ENCODE assay signal across 8 cellular contexts in genomic region chr20:58891076-58891685, GRCh38. TPM values are rescaled to one million over a fixed set of nuclear protein-coding genes. Genes with fewer than 3 reads are reported as not detected.
DNase-seq lines count a peak whose midpoint lies in the region; ATAC-seq and TF ChIP-seq lines count a peak whose summit lies in the region.

No MANE protein-coding gene starts in this region.

- ATAC-seq in HG03432 (IDR thresholded peaks at IDR 0.05; ENCODE audit: unreplicated experiment), result peak; percentile 28

- WGBS in ovary, 3 donors, result 0 to 1% (median 0%) methylated on average over 1 to 94 of the region's 99 CpGs

- intact Hi-C loops in activated naive CD4-positive, alpha-beta T cell treated with anti-CD3 and anti-CD28 coated beads for 36 hours (cut with micrococcal nuclease), result loop anchor here (5.0 kb wide), 1 partner anchor 504 kb away; the partner anchor contains the start of gene VAPB
- intact Hi-C loops in head of caudate nucleus (cut with DNase I) (loop anchor here (5.0 kb wide), 1 partner anchor 151 kb away; the partner anchor contains the start of gene PRELID3B), ovary (cut with DNase I) (loop anchor here in 2 of 4 donors (5.0 to 10.0 kb wide), 4 partner anchors 91 to 151 kb away; partner anchors contain the start of genes ATP5F1E (in 1 of the 2), CTSZ (in 1 of the 2), NELFCD (in 1 of the 2) and PRELID3B (in 1 of the 2))

- H3K9me3 ChIP-seq in ovary, result no peaks in the 10 kb centered on the region

- TF ChIP-seq CTCF in ovary (IDR thresholded peaks at IDR 0.05) (no peak), type B pancreatic cell (conservative IDR thresholded peaks at IDR 0.05) (no peak)

- peak overlapping the region; percentile 96 to 98 for H3K27ac ChIP-seq in ovary

- TF ChIP-seq EP300 in ovary (IDR thresholded peaks at IDR 0.05), result no peak

- no peak overlapping the region for H3K27ac Mint-ChIP-seq in activated naive CD4-positive, alpha-beta T cell treated with anti-CD3 and anti-CD28 coated beads for 36 hours
- peak overlapping the region; percentile 94 for H3K27ac Mint-ChIP-seq in type B pancreatic cell

- H3K27me3 Mint-ChIP-seq in activated naive CD4-positive, alpha-beta T cell treated with anti-CD3 and anti-CD28 coated beads for 36 hours (ENCODE audit: low read depth), result no peaks in the 10 kb centered on the region
- H3K27me3 Mint-ChIP-seq in type B pancreatic cell, result no peaks in the 10 kb centered on the region

- no peaks in the 10 kb centered on the region for H3K27me3 ChIP-seq in ovary

- H3K36me3 ChIP-seq in ovary, result no peaks in the 10 kb centered on the region

- peaks cover 45% of the 10 kb centered on the region for H3K4me1 Mint-ChIP-seq in activated naive CD4-positive, alpha-beta T cell treated with anti-CD3 and anti-CD28 coated beads for 36 hours (ENCODE audit: low read depth)
- H3K4me1 Mint-ChIP-seq in type B pancreatic cell (ENCODE audit: unreplicated experiment), result peaks cover 38% of the 10 kb centered on the region

- peak overlapping the region; percentile 83 for H3K4me3 ChIP-seq in ovary

- H3K4me3 Mint-ChIP-seq in activated naive CD4-positive, alpha-beta T cell treated with anti-CD3 and anti-CD28 coated beads for 36 hours, result peak overlapping the region; percentile 75
- peak overlapping the region; percentile 79 for H3K4me3 Mint-ChIP-seq in type B pancreatic cell

- H3K36me3 Mint-ChIP-seq in activated naive CD4-positive, alpha-beta T cell treated with anti-CD3 and anti-CD28 coated beads for 36 hours (ENCODE audit: low read depth), result peaks cover 20% of the 10 kb centered on the region
- peaks cover 19% of the 10 kb centered on the region for H3K36me3 Mint-ChIP-seq in type B pancreatic cell

- H3K4me1 ChIP-seq in ovary (ENCODE audit: insufficient read depth), result peaks cover 7% of the 10 kb centered on the region

- peak; percentile 54 for TF ChIP-seq POLR2A in Raji (IDR thresholded peaks at IDR 0.05; ENCODE audit: insufficient read depth, low read depth, low read length)
- TF ChIP-seq POLR2A in ovary (IDR thresholded peaks at IDR 0.05), result peak; percentile 72

- DNase-seq in NCI-H345 (lab: John Stamatoyannopoulos, UW) (peak; percentile 89), NCI-H345 treated with DMSO at 0.1 percent for 48 hours (lab: John Stamatoyannopoulos, UW; ENCODE audit: unreplicated experiment) (no peak), head of caudate nucleus (peak in 39 of 42 donors; percentile 32 to 84 (median 67)), ovary (peak in 4 of 5 donors; percentile 82 to 87 (median 86)), type B pancreatic cell (ENCODE audit: extremely low spot score, unreplicated experiment) (peak; percentile 82)
- DNase-seq in activated naive CD4-positive, alpha-beta T cell treated with anti-CD3 and anti-CD28 coated beads for 36 hours, result peak; percentile 70

- no peaks in the 10 kb centered on the region for H3K9me3 Mint-ChIP-seq in activated naive CD4-positive, alpha-beta T cell treated with anti-CD3 and anti-CD28 coated beads for 36 hours
- no peaks in the 10 kb centered on the region for H3K9me3 Mint-ChIP-seq in type B pancreatic cell

- CTCF ChIA-PET in activated naive CD4-positive, alpha-beta T cell treated with anti-CD3 and anti-CD28 coated beads for 36 hours (lab: Charles Lee), result interaction anchor here (0.5 kb wide), 1 partner anchor 127 kb away, joined by 3 read pairs; no protein-coding TSS in a partner anchor

RNA-seq across cellular contexts. Expression of gene GNAS, which starts 38.7 kb away (rescaled TPM):
- total RNA-seq in activated naive CD4-positive, alpha-beta T cell treated with anti-CD3 and anti-CD28 coated beads for 36 hours, result 100 to 1,000 TPM; 770 to 802 TPM
- total RNA-seq in ovary (100 to 1,000 TPM; 330 to 852 (median 669) TPM), type B pancreatic cell (ENCODE audit: low replicate concordance) (1,005 and 1,406 TPM in 2 replicates)
- polyA plus RNA-seq in ovary, result 1,000 to 10,000 TPM in 1 of 2 donors, 100 to 1,000 TPM in 1; 731 to 1,311 TPM

RNA-seq across cellular contexts. Expression of gene GNAS-AS1, which starts 40.5 kb away (rescaled TPM):
- 1 to 10 TPM; 1.6 to 1.9 TPM for total RNA-seq in activated naive CD4-positive, alpha-beta T cell treated with anti-CD3 and anti-CD28 coated beads for 36 hours
- total RNA-seq in ovary (under 1 TPM in 5 of 7 donors, not detected in 2; 0.12 to 0.37 (median 0.18) TPM), type B pancreatic cell (ENCODE audit: low replicate concordance) (1.7 and 6.1 TPM in 2 replicates)
- under 1 TPM; 0.10 to 0.22 TPM for polyA plus RNA-seq in ovary
